Comparison of ENCODE assay signal across 10 cellular contexts in genomic region chr14:77455966-77456640, GRCh38. TPM values are rescaled to one million over a fixed set of nuclear protein-coding genes. Genes with fewer than 3 reads are reported as not detected.
DNase-seq lines count a peak whose midpoint lies in the region; ATAC-seq, FAIRE-seq and TF ChIP-seq lines count a peak whose summit lies in the region.
"Had no signal": no experiment of that assay in that cellular context is flagged by ENCODE, and none has a peak within 500 bp of the region (broad histone marks: within the 10 kb centered on the region; RNA-seq: fewer than 3 reads in every experiment).

No MANE protein-coding gene starts in this region.

- no peak for FAIRE-seq in RCC 7860 (lab: Jason Lieb, UNC)

- no peaks in the 10 kb centered on the region; the same call in 1 of the 2 replicates for H3K4me1 ChIP-seq in H9 (ENCODE audit: insufficient read depth, low read length)
- peaks cover 10% of the 10 kb centered on the region for H3K4me1 ChIP-seq in RWPE2 (ENCODE audit: insufficient read depth, poor library complexity, severe bottlenecking)
- H3K4me1 ChIP-seq in psoas muscle, result peaks cover 20% of the 10 kb centered on the region
- peaks cover 20% of the 10 kb centered on the region for H3K4me1 ChIP-seq in body of pancreas

- no peak overlapping the region for H3K27ac Mint-ChIP-seq in H9

- H3K27me3 Mint-ChIP-seq in H9 (ENCODE audit: low read depth), result no peaks in the 10 kb centered on the region

- no peaks in the 10 kb centered on the region for H3K9me3 Mint-ChIP-seq in H9

- peak overlapping the region; percentile 89 for H3K4me2 ChIP-seq in H9 (ENCODE audit: insufficient read depth, insufficient read length, low read length)

- peak overlapping the region; percentile 100 for H3K4me3 Mint-ChIP-seq in H9

- H3K4me1 Mint-ChIP-seq in H9, result peaks cover 20 to 22% of the 10 kb centered on the region in 2 experiments

- no peak overlapping the region for H3T11ph ChIP-seq in H9 (ENCODE audit: low read length)

- H2BK20ac ChIP-seq in H9 (ENCODE audit: low read depth, low read length, poor library complexity, severe bottlenecking), result no peak overlapping the region

- TF ChIP-seq CTCF in H9 (conservative IDR thresholded peaks at IDR 0.05), result no peak
- no peak for TF ChIP-seq CTCF in RWPE2 (IDR thresholded peaks at IDR 0.05; ENCODE audit: poor library complexity, severe bottlenecking)
- TF ChIP-seq CTCF in epithelial cell of esophagus (IDR thresholded peaks at IDR 0.05; ENCODE audit: insufficient read depth, low read depth, low read length, missing control alignments), result no peak
- TF ChIP-seq CTCF in psoas muscle (IDR thresholded peaks at IDR 0.05), result no peak
- no peak for TF ChIP-seq CTCF in body of pancreas (IDR thresholded peaks at IDR 0.05)

- H3K9me3 ChIP-seq in H9 (ENCODE audit: control insufficient read depth, low read depth, low read length) (no peaks in the 10 kb centered on the region), RWPE2 (ENCODE audit: severe bottlenecking) (no peaks in the 10 kb centered on the region), psoas muscle (no peaks in the 10 kb centered on the region), body of pancreas (no peaks in the 10 kb centered on the region)

- no peak overlapping the region for H2BK12ac ChIP-seq in H9 (ENCODE audit: insufficient read length, low read depth, low read length)

- no peak overlapping the region for H2BK15ac ChIP-seq in H9 (ENCODE audit: low read depth, low read length)

- no peak for DNase-seq in H9
- DNase-seq in RWPE2 (ENCODE audit: low spot score), result no peak
- DNase-seq in epithelial cell of esophagus (ENCODE audit: low read depth), result no peak
- no peak for DNase-seq in psoas muscle
- no peak for DNase-seq in NCI-H510A (lab: John Stamatoyannopoulos, UW)
- DNase-seq in body of pancreas, result no peak
- DNase-seq in RCC 7860 (ENCODE audit: low spot score), result no peak
- DNase-seq: activated CD4-positive, CD25-positive, alpha-beta regulatory T cell; effector CD8-positive, alpha-beta T cell; NCI-H1694 had no signal

- peaks cover 7% of the 10 kb centered on the region for H3K79me1 ChIP-seq in H9 (ENCODE audit: insufficient read depth, low read depth, low read length, poor library complexity, severe bottlenecking)

- H3K27ac ChIP-seq in H9 (ENCODE audit: insufficient read length, low read depth, low read length) (no peak overlapping the region), RWPE2 (ENCODE audit: poor library complexity, severe bottlenecking) (no peak overlapping the region), psoas muscle (peak overlapping the region; percentile 85), body of pancreas (no peak overlapping the region)

- H4K20me1 ChIP-seq in H9 (ENCODE audit: control insufficient read depth, insufficient read depth, insufficient read length), result no peaks in the 10 kb centered on the region

- no peak overlapping the region for H4K91ac ChIP-seq in H9 (ENCODE audit: insufficient read length, low read depth, low read length)

- no peak overlapping the region for H3K9ac ChIP-seq in H9 (ENCODE audit: extremely low read depth, insufficient read length, low read length)

- ATAC-seq in RWPE2 (ENCODE audit: low read depth) (no peak), psoas muscle (no peak), body of pancreas (no peak)

- peaks cover 13% of the 10 kb centered on the region; the same call in 1 of the 2 replicates for H3K79me2 ChIP-seq in H9 (ENCODE audit: insufficient read depth, low read length)

- no peak overlapping the region for H3K23ac ChIP-seq in H9 (ENCODE audit: insufficient read length, low read depth, low read length)

- no peak overlapping the region for H3K4ac ChIP-seq in H9 (ENCODE audit: low read depth, low read length)

- TF ChIP-seq POLR2A in body of pancreas (IDR thresholded peaks at IDR 0.05), result no peak

- no peak overlapping the region for H2BK120ac ChIP-seq in H9 (ENCODE audit: low read depth, low read length, poor library complexity, severe bottlenecking)

- H3K4me3 ChIP-seq in RWPE2 (ENCODE audit: severe bottlenecking) (peak overlapping the region; percentile 77), epithelial cell of esophagus (ENCODE audit: low read length) (peak overlapping the region; percentile 98), psoas muscle (peak overlapping the region; percentile 99), body of pancreas (no peak overlapping the region)

- WGBS in H9 (ENCODE audit: extremely low coverage, insufficient read length, low lambda C conversion rate), result no CpG with 5 or more reads among the region's 2 CpGs
- 62 to 76% (median 68%) methylated on average over 2 of the region's 2 CpGs for WGBS in psoas muscle, 3 donors
- WGBS in body of pancreas, 2 donors, result 53 to 54% methylated on average over 2 of the region's 2 CpGs

- H2AK5ac ChIP-seq in H9 (ENCODE audit: insufficient read length, low read length), result no peak overlapping the region

- peaks cover 43% of the 10 kb centered on the region for H3K36me3 ChIP-seq in RWPE2 (ENCODE audit: low read depth)
- H3K36me3 ChIP-seq in psoas muscle (ENCODE audit: insufficient read depth in 1 of 2, low read depth in 1 of 2), result peaks cover 0 to 44% of the 10 kb centered on the region in 2 donors
- H3K36me3 ChIP-seq in body of pancreas (replicated peaks in 1 of 2; ENCODE audit: insufficient read depth in 1 of 2, low read depth in 2 of 2), result peaks cover 0 to 6% of the 10 kb centered on the region in 2 donors

- no peak overlapping the region for H2AFZ ChIP-seq in H9 (ENCODE audit: low read length)

- H3K14ac ChIP-seq in H9 (ENCODE audit: insufficient read depth, low read length), result no peak overlapping the region

- no peak overlapping the region for H3K18ac ChIP-seq in H9 (ENCODE audit: insufficient read length, low read depth, low read length)

- peaks cover 4% of the 10 kb centered on the region for H3K23me2 ChIP-seq in H9 (ENCODE audit: insufficient read length, low read depth, low read length, poor library complexity, severe bottlenecking)

- H3K27me3 ChIP-seq in H9 (ENCODE audit: insufficient read depth, low read length) (no peaks in the 10 kb centered on the region; the same call in 1 of the 2 replicates), RWPE2 (ENCODE audit: insufficient read depth, poor library complexity, severe bottlenecking) (no peaks in the 10 kb centered on the region), psoas muscle (ENCODE audit: insufficient read depth in 3 of 3, low read length in 2 of 3) (no peaks in the 10 kb centered on the region), body of pancreas (no peaks in the 10 kb centered on the region)

- H2BK5ac ChIP-seq in H9 (ENCODE audit: insufficient read length, low read length), result no peak overlapping the region

- H4K5ac ChIP-seq in H9 (ENCODE audit: insufficient read length, low read depth, low read length), result no peak overlapping the region

- H4K8ac ChIP-seq in H9 (replicated peaks; ENCODE audit: insufficient read length, low read depth, low read length), result no peak overlapping the region

- H3K36me3 Mint-ChIP-seq in H9 (ENCODE audit: insufficient read depth in 1 of 3, low read depth in 3 of 3), result peaks cover 14 to 38% (median 31%) of the 10 kb centered on the region in 3 experiments

- no peak overlapping the region for H3K56ac ChIP-seq in H9 (ENCODE audit: insufficient read length, low read depth, low read length)

- intact Hi-C loops in psoas muscle (cut with DNase I), result loop anchor here (5.0 to 10.0 kb wide), 5 partner anchors 79 to 251 kb away; partner anchors contain the start of genes ALKBH1 (in 2 of the 2), GSTZ1 (in 2 of the 2), POMT2 (in 2 of the 2) and SLIRP (in 2 of the 2)
- intact Hi-C loops in body of pancreas (cut with DNase I), result loop anchor here (10.0 kb wide), 1 partner anchor 71 kb away; no protein-coding TSS in a partner anchor

RNA-seq across cellular contexts. Expression of gene VIPAS39, which starts 1.3 kb away (rescaled TPM):
- total RNA-seq in H9 (2021) (18.4 and 18.5 TPM in 2 replicates), psoas muscle (10 to 100 TPM in 3 of 4 donors, 1 to 10 TPM in 1; 9.6 to 13.5 (median 11.7) TPM), body of pancreas (10 to 100 TPM in 1 of 2 donors, 1 to 10 TPM in 1; 6.3 to 17.1 TPM)
- 10 to 100 TPM in 2 of 3 donors, 1 to 10 TPM in 1; 9.8 to 22.2 (median 15.2) TPM for polyA plus RNA-seq in psoas muscle

RNA-seq across cellular contexts. Expression of gene AHSA1, which starts 1.8 kb away (rescaled TPM):
- total RNA-seq in H9 (2021), result 190 and 201 TPM in 2 replicates
- 100 to 1,000 TPM; 180 to 271 (median 189) TPM for total RNA-seq in psoas muscle
- 100 to 1,000 TPM; 206 to 246 (median 207) TPM for polyA plus RNA-seq in psoas muscle
- 10 to 100 TPM; 25.1 to 35.3 TPM for total RNA-seq in body of pancreas

RNA-seq across cellular contexts. Expression of gene NOXRED1, which starts 32.8 kb away (rescaled TPM):
- total RNA-seq in H9 (2021) (not detected in 2 replicates), psoas muscle (under 1 TPM in 3 of 4 donors, not detected in 1; 0.21 to 0.32 (median 0.26) TPM), body of pancreas (1 to 10 TPM in 1 of 2 donors, under 1 TPM in 1; 0.52 to 5.3 TPM)
- under 1 TPM; 0.13 to 0.34 (median 0.22) TPM for polyA plus RNA-seq in psoas muscle

RNA-seq across cellular contexts. Expression of gene ISM2, which starts 42.5 kb away (rescaled TPM):
- total RNA-seq in H9 (2021), result 0.39 and 0.55 TPM in 2 replicates
- total RNA-seq in psoas muscle, result not detected
- polyA plus RNA-seq in psoas muscle, result under 1 TPM in 1 of 3 donors, not detected in 2; 0.04 TPM
- not detected for total RNA-seq in body of pancreas

Comparison
In these comparisons a context has a peak if more than half of its experiments do, and no peak if none do; other contexts are left out.
1. H3K4me3 ChIP-seq: peak in RWPE2 (single experiment), epithelial cell of esophagus (single experiment) and psoas muscle (single experiment); none in body of pancreas (0 of 2).